In genomic region chr19:795691-796581, GRCh38 we compare ENCODE assay signal across 8 cellular contexts.
A peak's percentile ranks its signal among the peaks of the same experiment; 100 is the strongest.
DNase-seq lines count a peak whose midpoint lies in the region; ATAC-seq and TF ChIP-seq lines count a peak whose summit lies in the region.

No MANE protein-coding gene starts in this region.

- H3K4me1 ChIP-seq in HUES6 (ENCODE audit: control insufficient read depth, insufficient read depth, low read length): peaks cover 33% of the 10 kb centered on the region
- peaks cover 23% of the 10 kb centered on the region for H3K4me1 ChIP-seq in mucosa of stomach (ENCODE audit: control insufficient read depth, insufficient read depth, low read length)

- H3K4me3 ChIP-seq in HUES6 (ENCODE audit: low read depth, low read length): peak overlapping the region; percentile 55; the same call in 1 of the 2 replicates
- H3K4me3 ChIP-seq in mucosa of stomach (ENCODE audit: low read length): peak overlapping the region; percentile 56

- H3K27me3 ChIP-seq in HUES6 (ENCODE audit: control insufficient read depth, insufficient read depth, low read length) (no peaks in the 10 kb centered on the region), mucosa of stomach (ENCODE audit: control insufficient read depth, insufficient read depth, low read length) (no peaks in the 10 kb centered on the region)

- H3K9ac ChIP-seq in HUES6 (ENCODE audit: low read length) (no peak overlapping the region), mucosa of stomach (ENCODE audit: low read length) (peak overlapping the region; percentile 80)

- no peaks in the 10 kb centered on the region for H3K9me3 ChIP-seq in HUES6 (ENCODE audit: control insufficient read depth, insufficient read depth, low read depth, low read length)
- no peaks in the 10 kb centered on the region for H3K9me3 ChIP-seq in mucosa of stomach (ENCODE audit: control insufficient read depth, low read length)

- DNase-seq in caudate nucleus (lab: John Stamatoyannopoulos, UW): peak in 1 of 61 donors; percentile 9
- no peak for DNase-seq in stimulated activated CD4-positive, alpha-beta T cell treated with anti-CD3 and anti-CD28 coated beads, Interleukin-4, amount 100 ng/mL, for 4 hours

- ATAC-seq in GM18498 (IDR thresholded peaks at IDR 0.05; ENCODE audit: unreplicated experiment): no peak
- no peak for ATAC-seq in HG03521 (IDR thresholded peaks at IDR 0.05; ENCODE audit: unreplicated experiment)
- no peak for ATAC-seq in GM21723 (IDR thresholded peaks at IDR 0.05; ENCODE audit: unreplicated experiment)

- H3K27ac ChIP-seq in 22Rv1 (peak overlapping the region; percentile 99), HUES6 (ENCODE audit: low read depth, low read length) (no peak overlapping the region), caudate nucleus (ENCODE audit: low read depth, low read length) (peak overlapping the region; percentile 26)

- no peak for TF ChIP-seq CTCF in 22Rv1 (IDR thresholded peaks at IDR 0.05)

- H3K36me3 ChIP-seq in HUES6 (ENCODE audit: control insufficient read depth, insufficient read depth, low read length): peaks cover 27% of the 10 kb centered on the region
- H3K36me3 ChIP-seq in mucosa of stomach (ENCODE audit: control insufficient read depth, insufficient read depth, low read length): peaks cover 3% of the 10 kb centered on the region
